Comparison of ENCODE assay signal across 9 cellular contexts in the genomic region with DNA sequence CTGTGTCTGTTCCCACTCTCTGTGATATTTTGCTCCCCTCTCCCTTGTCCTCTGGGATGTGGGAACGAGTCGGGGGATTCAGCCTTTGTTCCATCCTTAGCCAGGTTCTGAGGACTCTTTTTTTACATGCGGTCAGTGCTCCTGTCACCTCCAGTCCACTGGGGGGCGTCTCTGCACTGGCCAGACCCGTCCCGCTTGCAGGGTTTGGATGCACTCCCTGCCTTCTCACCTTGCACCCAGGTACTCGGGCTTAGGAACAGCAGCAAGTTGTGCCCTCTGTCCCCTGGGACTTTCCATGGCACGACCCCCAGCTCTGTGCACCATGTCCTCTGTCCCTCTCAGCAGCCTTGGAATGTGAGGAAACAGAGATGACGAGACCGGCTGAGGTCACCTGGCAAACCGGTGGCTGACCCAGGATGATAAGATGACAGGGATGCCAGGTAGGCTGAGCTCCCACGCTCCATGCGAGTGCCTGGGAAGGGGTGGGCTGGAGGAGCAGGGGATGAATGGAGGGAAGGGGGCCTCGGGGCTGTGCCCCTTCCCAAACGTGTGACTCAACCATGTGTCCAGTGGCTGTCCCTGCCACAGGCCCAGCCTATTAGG.
DNase-seq lines count a peak whose midpoint lies in the region; ATAC-seq lines count a peak whose summit lies in the region.
"Had no signal": no experiment of that assay in that cellular context is flagged by ENCODE, and none has a peak within 500 bp of the region (broad histone marks: within the 10 kb centered on the region; RNA-seq: fewer than 3 reads in every experiment).

No MANE protein-coding gene starts in this region.

- no peaks in the 10 kb centered on the region for H3K9me3 ChIP-seq in HUES48 (ENCODE audit: control insufficient read depth, insufficient read depth, low read length)

- no peak overlapping the region for H3K9ac ChIP-seq in HUES48 (ENCODE audit: low read depth, low read length)

- H3K27ac ChIP-seq in HUES48 (ENCODE audit: low read depth, low read length), result no peak overlapping the region

- 0 out of 2 replicates have a peak, but pooled peaks cover 3% of the 10 kb centered on the region for H3K4me1 ChIP-seq in HUES48 (ENCODE audit: control insufficient read depth, insufficient read depth, low read length)

- ATAC-seq in HG03045 (IDR thresholded peaks at IDR 0.05; ENCODE audit: unreplicated experiment) (no peak), GM21423 (IDR thresholded peaks at IDR 0.05; ENCODE audit: unreplicated experiment) (no peak)

- no peaks in the 10 kb centered on the region for H3K36me3 ChIP-seq in HUES48 (ENCODE audit: control insufficient read depth, insufficient read depth, low read length)

- peak overlapping the region; percentile 24; the same call in 1 of the 2 replicates for H3K4me3 ChIP-seq in HUES48 (ENCODE audit: low read depth, low read length)

- no peaks in the 10 kb centered on the region for H3K27me3 ChIP-seq in HUES48 (ENCODE audit: control insufficient read depth, insufficient read depth, low read length)

- DNase-seq in COLO829 (ENCODE audit: low spot score), result peak; percentile 37
- DNase-seq in SKM-1 (lab: John Stamatoyannopoulos, UW; ENCODE audit: unreplicated experiment), result peak; percentile 43
- peak; percentile 46 for DNase-seq in astrocyte of the hippocampus (ENCODE audit: low read depth, low spot score)
- DNase-seq in iris pigment epithelial cell (ENCODE audit: low read depth), result peak; percentile 47
- DNase-seq in stimulated activated CD4-positive, alpha-beta T cell treated with anti-CD3 and anti-CD28 coated beads, Interleukin-4, amount 100 ng/mL, for 48 hours (ENCODE audit: low read depth in 2 of 2), result peak; percentile 47 to 49
- DNase-seq: naive B cell had no signal
